Comparison of ENCODE assay signal across 1 cellular context in genomic region chr16:67116388-67117311, GRCh38.
TF ChIP-seq lines count a peak whose summit lies in the region.

No MANE protein-coding gene starts in this region.

TF ChIP-seq in K562, 482 proteins besides CTCF, POLR2A, EP300 and RAD21:
- TF ChIP-seq ZNF316 (IDR thresholded peaks at IDR 0.05) (peak; percentile 23; the same call in 1 of the 2 replicates), CBX8 (IDR thresholded peaks at IDR 0.05; ENCODE audit: borderline replicate concordance, extremely low read depth, low read depth, low read length, poor library complexity, severe bottlenecking) (no peak), NKRF (IDR thresholded peaks at IDR 0.05; ENCODE audit: borderline replicate concordance) (no peak), PHF20 (IDR thresholded peaks at IDR 0.05; ENCODE audit: partially characterized antibody) (no peak)
